ENCODE assay signal across 8 cellular contexts in the genomic region with DNA sequence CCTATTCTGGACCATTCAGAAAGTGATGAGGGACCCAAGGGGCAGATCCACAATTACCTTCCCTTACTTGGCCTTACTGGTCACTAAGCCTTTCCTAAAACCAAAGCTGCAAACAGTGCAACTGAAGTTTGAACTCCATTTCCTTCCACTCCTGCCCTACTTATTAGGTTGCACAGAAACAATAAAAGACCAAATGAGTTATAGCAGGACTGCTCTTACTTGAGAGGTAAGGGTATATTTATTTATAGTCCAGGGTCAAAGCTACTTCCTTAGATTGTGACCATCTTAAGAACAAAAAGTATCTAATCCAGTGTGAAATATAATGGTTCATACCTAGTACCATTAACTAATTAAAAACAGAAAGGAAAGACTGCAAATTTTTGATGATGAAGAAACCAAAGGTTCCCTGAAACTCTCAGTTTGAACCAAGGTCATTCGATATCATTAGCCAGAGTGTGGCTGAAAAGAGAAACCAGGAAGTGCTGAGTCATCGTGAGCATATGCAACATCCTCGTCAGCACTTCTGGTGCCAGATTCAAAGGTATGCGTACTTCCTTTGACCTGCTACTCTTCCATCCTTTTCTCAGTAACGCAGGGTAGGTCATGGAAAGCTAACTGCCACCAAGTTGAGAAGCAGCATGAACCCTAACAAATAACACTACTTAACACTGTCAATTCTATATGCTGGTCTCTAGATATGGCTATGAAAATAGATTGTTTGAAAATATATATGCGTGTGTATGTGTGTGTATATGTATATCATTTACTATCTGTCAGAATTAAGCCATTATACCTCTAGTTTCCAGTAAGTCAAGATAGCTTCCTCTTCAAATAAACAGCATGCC. TPM values are rescaled to one million over a fixed set of nuclear protein-coding genes. Genes with fewer than 3 reads are reported as not detected.
DNase-seq lines count a peak whose midpoint lies in the region; ATAC-seq and TF ChIP-seq lines count a peak whose summit lies in the region.

No MANE protein-coding gene starts in this region.

- POLR2A ChIA-PET in MCF 10A (lab: Yijun Ruan, JAX), result interaction anchor here (0.6 to 2.6 kb wide), 20 partner anchors 8 to 309 kb away, joined by 3 to 27 read pairs (median 4); a partner anchor contains a TSS

- TF ChIP-seq CTCF in MCF 10A (IDR thresholded peaks at IDR 0.05; ENCODE audit: unreplicated experiment), result no peak

- TSS peak; percentile 56 for BruUV-seq in MCF 10A (replicated peaks; lab: Mats Ljungman, UMichigan)

- ATAC-seq in GM21723 (IDR thresholded peaks at IDR 0.05; ENCODE audit: unreplicated experiment), result peak; percentile 84

- H3K4me3 Mint-ChIP-seq in MCF 10A (ENCODE audit: unreplicated experiment), result peak overlapping the region; percentile 35

- H3K27ac Mint-ChIP-seq in MCF 10A (ENCODE audit: low read depth, unreplicated experiment), result peak overlapping the region; percentile 82

- peak overlapping the region; percentile 46 for H3K4me3 ChIP-seq in GM08714 (ENCODE audit: low read length)

- intact Hi-C loops in MCF 10A (cut with micrococcal nuclease), result no loop called here

- peaks cover 5% of the 10 kb centered on the region for H3K36me3 Mint-ChIP-seq in MCF 10A (ENCODE audit: insufficient read depth, unreplicated experiment)

- peaks cover 48% of the 10 kb centered on the region for H3K4me1 Mint-ChIP-seq in MCF 10A (ENCODE audit: insufficient read depth, unreplicated experiment)

- H3K9me3 Mint-ChIP-seq in MCF 10A (ENCODE audit: unreplicated experiment), result no peaks in the 10 kb centered on the region

- no peaks in the 10 kb centered on the region for H3K27me3 Mint-ChIP-seq in MCF 10A (ENCODE audit: insufficient read depth, unreplicated experiment)

- DNase-seq in HuH-7.5 (ENCODE audit: low spot score) (peak; percentile 4), SKM-1 treated with dmso at 0.1 percent for 144 hours (lab: John Stamatoyannopoulos, UW; ENCODE audit: unreplicated experiment) (peak; percentile 51), MCF 10A (ENCODE audit: unreplicated experiment) (peak; percentile 96), islet precursor cell (peak; percentile 77), cerebellar cortex (ENCODE audit: low spot score) (no peak)
- peak; percentile 23 for DNase-seq in stimulated activated CD8-positive, alpha-beta memory T cell treated with anti-CD3 and anti-CD28 coated beads, Interleukin-12 subunit alpha, Interleukin-12 subunit beta, amount 100 ng/mL, for 1 hour (ENCODE audit: low read depth)

- CTCF ChIA-PET in MCF 10A (lab: Yijun Ruan, JAX), result interaction anchor here (0.9 to 1.4 kb wide), 6 partner anchors 16 to 189 kb away, joined by 3 to 5 read pairs (median 3); no protein-coding TSS in a partner anchor

RNA-seq across cellular contexts. Expression of a gene that starts 26.8 kb away (rescaled TPM):
- 89.8 and 124 TPM in 2 replicates for total RNA-seq in MCF 10A (2022)
